2 cellular contexts compared by ENCODE assay signal in the genomic region with DNA sequence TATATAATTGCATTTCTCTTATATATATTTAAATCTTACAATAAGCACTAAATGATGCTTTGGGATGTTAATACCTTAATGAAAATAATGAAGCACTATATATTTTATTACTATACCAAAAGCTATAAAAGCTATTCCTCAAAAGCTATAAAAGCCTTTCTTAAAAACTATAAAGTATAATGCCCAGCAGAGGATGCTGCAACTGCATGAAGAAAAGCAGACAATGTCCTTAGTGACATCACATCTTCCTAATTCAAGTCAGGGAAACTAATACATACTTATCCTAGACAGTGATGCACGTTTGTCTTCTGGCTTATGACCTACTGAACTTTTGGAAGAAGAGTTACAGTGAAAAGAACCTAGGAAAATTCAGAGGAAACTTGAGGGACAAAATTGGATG.
A peak's percentile ranks its signal among the peaks of the same experiment; 100 is the strongest.
TF ChIP-seq lines count a peak whose summit lies in the region.

No MANE protein-coding gene starts in this region.

TF ChIP-seq in IMR-90, 13 proteins besides CTCF, POLR2A, EP300 and RAD21:
- TF ChIP-seq, protein P1, sequence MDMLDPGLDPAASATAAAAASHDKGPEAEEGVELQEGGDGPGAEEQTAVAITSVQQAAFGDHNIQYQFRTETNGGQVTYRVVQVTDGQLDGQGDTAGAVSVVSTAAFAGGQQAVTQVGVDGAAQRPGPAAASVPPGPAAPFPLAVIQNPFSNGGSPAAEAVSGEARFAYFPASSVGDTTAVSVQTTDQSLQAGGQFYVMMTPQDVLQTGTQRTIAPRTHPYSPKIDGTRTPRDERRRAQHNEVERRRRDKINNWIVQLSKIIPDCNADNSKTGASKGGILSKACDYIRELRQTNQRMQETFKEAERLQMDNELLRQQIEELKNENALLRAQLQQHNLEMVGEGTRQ (IDR thresholded peaks at IDR 0.05; ENCODE audit: low read depth, low read length): no peak
- TF ChIP-seq MXI1 (IDR thresholded peaks at IDR 0.05; ENCODE audit: borderline replicate concordance, low read depth, low read length) (no peak), BHLHE40 (IDR thresholded peaks at IDR 0.05; ENCODE audit: low read depth, low read length) (no peak), ELK1 (IDR thresholded peaks at IDR 0.05; ENCODE audit: borderline replicate concordance, low read depth, low read length) (no peak), SMC3 (IDR thresholded peaks at IDR 0.05; ENCODE audit: low read depth, low read length) (0 out of 2 replicates have a peak, but pooled peaks have one; percentile 16), MAZ (IDR thresholded peaks at IDR 0.05; ENCODE audit: borderline replicate concordance, low read depth, low read length) (no peak)

TF ChIP-seq in liver, 16 proteins besides CTCF, POLR2A, EP300 and RAD21 (continued from another document):
- no peak for TF ChIP-seq ZBTB33 (IDR thresholded peaks at IDR 0.05)
- TF ChIP-seq HNF4A (conservative IDR thresholded peaks at IDR 0.05): no peak
- TF ChIP-seq, protein P2, sequence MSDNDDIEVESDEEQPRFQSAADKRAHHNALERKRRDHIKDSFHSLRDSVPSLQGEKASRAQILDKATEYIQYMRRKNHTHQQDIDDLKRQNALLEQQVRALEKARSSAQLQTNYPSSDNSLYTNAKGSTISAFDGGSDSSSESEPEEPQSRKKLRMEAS (IDR thresholded peaks at IDR 0.05): no peak
- TF ChIP-seq RXRA (IDR thresholded peaks at IDR 0.05): no peak
- no peak for TF ChIP-seq REST (IDR thresholded peaks at IDR 0.05)
- TF ChIP-seq SP1 (IDR thresholded peaks at IDR 0.05): no peak
- TF ChIP-seq FOXA2 (IDR thresholded peaks at IDR 0.05): no peak
- no peak for TF ChIP-seq HNF4G (IDR thresholded peaks at IDR 0.05)
- no peak for TF ChIP-seq ATF3 (IDR thresholded peaks at IDR 0.05)
- no peak for TF ChIP-seq TAF1 (conservative IDR thresholded peaks at IDR 0.05)
- no peak for TF ChIP-seq YY1 (IDR thresholded peaks at IDR 0.05)
